In genomic region chr11:104772806-104773241, GRCh38 we compare ENCODE assay signal across 11 cellular contexts.
DNase-seq lines count a peak whose midpoint lies in the region; ATAC-seq, FAIRE-seq and TF ChIP-seq lines count a peak whose summit lies in the region.
"Had no signal": no experiment of that assay in that cellular context is flagged by ENCODE, and none has a peak within 500 bp of the region (broad histone marks: within the 10 kb centered on the region; RNA-seq: fewer than 3 reads in every experiment).

No MANE protein-coding gene starts in this region.

- H3K27me3 ChIP-seq in CD8-positive, alpha-beta T cell (ENCODE audit: insufficient read depth, low read length), result no peaks in the 10 kb centered on the region

- H3K4me3 ChIP-seq in CD8-positive, alpha-beta T cell (ENCODE audit: low read depth, low read length), result no peak overlapping the region

- no peak overlapping the region for H3K4me3 Mint-ChIP-seq in CD8-positive, alpha-beta T cell
- H3K4me3 Mint-ChIP-seq in neural crest cell, result no peak overlapping the region
- no peak overlapping the region for H3K4me3 Mint-ChIP-seq in activated T-helper 2 cell treated with anti-CD3 and anti-CD28 coated beads, Interferon-gamma antibody, Interleukin-2, Interleukin-4, amounts not matched to agents 10 μg/mL and 5 μg/mL and 100 μg/mL, durations not matched to agents 14 hours and 24 hours and 36 hours (ENCODE audit: low read depth)
- H3K4me3 Mint-ChIP-seq: central memory CD8-positive, alpha-beta T cell had no signal

- H3K4me1 Mint-ChIP-seq in CD8-positive, alpha-beta T cell (ENCODE audit: low read depth), result peaks cover 17% of the 10 kb centered on the region
- H3K4me1 Mint-ChIP-seq in neural crest cell, result peaks cover 10% of the 10 kb centered on the region
- H3K4me1 Mint-ChIP-seq in activated T-helper 2 cell treated with anti-CD3 and anti-CD28 coated beads, Interferon-gamma antibody, Interleukin-2, Interleukin-4, amounts not matched to agents 10 μg/mL and 5 μg/mL and 100 μg/mL, durations not matched to agents 14 hours and 24 hours and 36 hours (ENCODE audit: low read depth), result peaks cover 6% of the 10 kb centered on the region
- H3K4me1 Mint-ChIP-seq: central memory CD8-positive, alpha-beta T cell had no signal

- peak; percentile 23 for FAIRE-seq in endometrium (lab: Jason Lieb, UNC)

- H3K36me3 ChIP-seq in CD8-positive, alpha-beta T cell (ENCODE audit: insufficient read depth, low read length), result no peaks in the 10 kb centered on the region

- H3K9me3 Mint-ChIP-seq in CD8-positive, alpha-beta T cell, result no peaks in the 10 kb centered on the region
- H3K9me3 Mint-ChIP-seq in neural crest cell, result peaks cover 2% of the 10 kb centered on the region
- H3K9me3 Mint-ChIP-seq in activated T-helper 2 cell treated with anti-CD3 and anti-CD28 coated beads, Interferon-gamma antibody, Interleukin-2, Interleukin-4, amounts not matched to agents 10 μg/mL and 5 μg/mL and 100 μg/mL, durations not matched to agents 14 hours and 24 hours and 36 hours, result peaks cover 4% of the 10 kb centered on the region
- H3K9me3 Mint-ChIP-seq: central memory CD8-positive, alpha-beta T cell had no signal

- CTCF ChIA-PET in CD8-positive, alpha-beta T cell (lab: Charles Lee), result no interaction called here

- H3K27ac ChIP-seq in CD8-positive, alpha-beta T cell (ENCODE audit: low read depth, low read length), result no peak overlapping the region

- no peaks in the 10 kb centered on the region for H3K36me3 Mint-ChIP-seq in CD8-positive, alpha-beta T cell
- H3K36me3 Mint-ChIP-seq in neural crest cell (ENCODE audit: low read depth), result no peaks in the 10 kb centered on the region
- no peaks in the 10 kb centered on the region for H3K36me3 Mint-ChIP-seq in activated T-helper 2 cell treated with anti-CD3 and anti-CD28 coated beads, Interferon-gamma antibody, Interleukin-2, Interleukin-4, amounts not matched to agents 10 μg/mL and 5 μg/mL and 100 μg/mL, durations not matched to agents 14 hours and 24 hours and 36 hours (ENCODE audit: low read depth)

- POLR2A ChIA-PET in CD8-positive, alpha-beta T cell (lab: Charles Lee), result no interaction called here

- H3K27me3 Mint-ChIP-seq in CD8-positive, alpha-beta T cell (ENCODE audit: low read depth), result no peaks in the 10 kb centered on the region
- no peaks in the 10 kb centered on the region for H3K27me3 Mint-ChIP-seq in neural crest cell (ENCODE audit: low read depth)
- no peaks in the 10 kb centered on the region for H3K27me3 Mint-ChIP-seq in activated T-helper 2 cell treated with anti-CD3 and anti-CD28 coated beads, Interferon-gamma antibody, Interleukin-2, Interleukin-4, amounts not matched to agents 10 μg/mL and 5 μg/mL and 100 μg/mL, durations not matched to agents 14 hours and 24 hours and 36 hours (ENCODE audit: low read depth)
- H3K27me3 Mint-ChIP-seq: central memory CD8-positive, alpha-beta T cell had no signal

- no peak for ATAC-seq in CD8-positive, alpha-beta T cell
- ATAC-seq in HG02981 (IDR thresholded peaks at IDR 0.05; ENCODE audit: unreplicated experiment), result no peak

- intact Hi-C loops in CD8-positive, alpha-beta T cell (cut with DNase I, micrococcal nuclease), result no loop called here
- intact Hi-C loops in activated T-helper 2 cell treated with anti-CD3 and anti-CD28 coated beads, Interferon-gamma antibody, Interleukin-2, Interleukin-4, amounts not matched to agents 10 μg/mL and 5 μg/mL and 100 μg/mL, durations not matched to agents 14 hours and 24 hours and 36 hours (cut with micrococcal nuclease), result no loop called here

- H3K4me1 ChIP-seq in CD8-positive, alpha-beta T cell (ENCODE audit: insufficient read depth, low read length), result peaks cover 9% of the 10 kb centered on the region

- TF ChIP-seq POLR2A in erythroblast (IDR thresholded peaks at IDR 0.05; ENCODE audit: low read length), result no peak

- no peak for TF ChIP-seq CTCF in CD8-positive, alpha-beta T cell (IDR thresholded peaks at IDR 0.05)
- TF ChIP-seq CTCF in neural crest cell (conservative IDR thresholded peaks at IDR 0.05), result no peak

- no peaks in the 10 kb centered on the region for H3K9me3 ChIP-seq in CD8-positive, alpha-beta T cell (ENCODE audit: low read length)

- no peak for DNase-seq in CD8-positive, alpha-beta T cell
- DNase-seq in NCI-H226 (peak; percentile 84), neural crest cell (ENCODE audit: low read depth, low spot score) (no peak), erythroblast (lab: John Stamatoyannopoulos, UW) (no peak)
- DNase-seq in activated T-helper 2 cell treated with anti-CD3 and anti-CD28 coated beads, Interferon-gamma antibody, Interleukin-2, Interleukin-4, amounts not matched to agents 10 μg/mL and 5 μg/mL and 100 μg/mL, durations not matched to agents 14 hours and 24 hours and 36 hours (ENCODE audit: low spot score), result no peak
- no peak for DNase-seq in stimulated activated CD4-positive, alpha-beta T cell treated with anti-CD3 and anti-CD28 coated beads, Interleukin-4, amount 100 ng/mL, for 1 hour
- DNase-seq: NCI-H1436 treated with DMSO at 0.1 percent for 48 hours, T1000 had no signal

- peak overlapping the region; percentile 57 for H3K27ac Mint-ChIP-seq in CD8-positive, alpha-beta T cell
- peak overlapping the region; percentile 76 for H3K27ac Mint-ChIP-seq in neural crest cell (ENCODE audit: unreplicated experiment)
- H3K27ac Mint-ChIP-seq in activated T-helper 2 cell treated with anti-CD3 and anti-CD28 coated beads, Interferon-gamma antibody, Interleukin-2, Interleukin-4, amounts not matched to agents 10 μg/mL and 5 μg/mL and 100 μg/mL, durations not matched to agents 14 hours and 24 hours and 36 hours, result no peak overlapping the region
